Comparison of ENCODE assay signal across 1 cellular context in the genomic region with DNA sequence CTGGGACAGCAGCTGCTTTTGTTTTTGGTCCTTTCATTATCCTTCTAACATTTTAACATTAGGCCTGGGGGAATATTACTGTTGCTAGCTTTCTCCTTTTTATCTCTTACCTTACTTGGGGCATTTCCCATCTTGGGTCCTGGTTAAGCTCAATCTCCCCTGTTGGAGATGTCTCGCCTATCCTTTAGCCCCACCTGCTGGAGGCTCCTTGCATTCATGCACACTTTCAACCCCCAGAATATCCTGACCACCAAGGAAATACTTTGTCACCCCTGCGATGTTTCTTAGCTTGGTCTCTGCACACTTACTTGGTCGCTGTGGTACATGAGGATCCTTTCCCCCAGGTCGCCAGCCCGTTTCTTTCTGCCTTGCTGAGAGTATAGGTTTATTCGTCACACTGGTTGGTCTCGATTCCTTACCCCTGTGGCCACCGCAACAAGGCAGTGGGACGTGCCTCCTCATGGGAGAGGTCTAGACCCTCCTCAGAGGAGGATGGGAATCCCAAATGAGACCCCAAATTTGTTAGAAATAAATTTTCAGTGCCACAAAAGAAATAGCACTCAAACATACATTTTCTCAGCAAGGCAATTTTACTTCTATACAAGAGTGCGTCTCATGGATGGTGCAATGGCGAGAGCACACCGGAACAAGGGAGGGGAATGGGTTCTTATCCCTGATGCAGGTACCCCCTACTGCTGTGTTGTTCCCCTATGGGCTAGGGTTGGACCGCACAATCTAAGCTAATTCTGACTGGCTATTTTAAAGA.
TF ChIP-seq lines count a peak whose summit lies in the region.

No MANE protein-coding gene starts in this region.

TF ChIP-seq in GM12878, 131 proteins besides CTCF, POLR2A, EP300 and RAD21:
- TF ChIP-seq SREBF1 (IDR thresholded peaks at IDR 0.05; ENCODE audit: low read length) (no peak), CBX5 (IDR thresholded peaks at IDR 0.05; ENCODE audit: low read depth) (peak; percentile 61; the same call in 1 of the 2 replicates), CHD2 (IDR thresholded peaks at IDR 0.05; ENCODE audit: borderline replicate concordance, low read depth, low read length) (no peak), SMC3 (IDR thresholded peaks at IDR 0.05; ENCODE audit: borderline replicate concordance, low read length) (peak; percentile 27; the same call in 1 of the 2 replicates)
